In the genomic region with DNA sequence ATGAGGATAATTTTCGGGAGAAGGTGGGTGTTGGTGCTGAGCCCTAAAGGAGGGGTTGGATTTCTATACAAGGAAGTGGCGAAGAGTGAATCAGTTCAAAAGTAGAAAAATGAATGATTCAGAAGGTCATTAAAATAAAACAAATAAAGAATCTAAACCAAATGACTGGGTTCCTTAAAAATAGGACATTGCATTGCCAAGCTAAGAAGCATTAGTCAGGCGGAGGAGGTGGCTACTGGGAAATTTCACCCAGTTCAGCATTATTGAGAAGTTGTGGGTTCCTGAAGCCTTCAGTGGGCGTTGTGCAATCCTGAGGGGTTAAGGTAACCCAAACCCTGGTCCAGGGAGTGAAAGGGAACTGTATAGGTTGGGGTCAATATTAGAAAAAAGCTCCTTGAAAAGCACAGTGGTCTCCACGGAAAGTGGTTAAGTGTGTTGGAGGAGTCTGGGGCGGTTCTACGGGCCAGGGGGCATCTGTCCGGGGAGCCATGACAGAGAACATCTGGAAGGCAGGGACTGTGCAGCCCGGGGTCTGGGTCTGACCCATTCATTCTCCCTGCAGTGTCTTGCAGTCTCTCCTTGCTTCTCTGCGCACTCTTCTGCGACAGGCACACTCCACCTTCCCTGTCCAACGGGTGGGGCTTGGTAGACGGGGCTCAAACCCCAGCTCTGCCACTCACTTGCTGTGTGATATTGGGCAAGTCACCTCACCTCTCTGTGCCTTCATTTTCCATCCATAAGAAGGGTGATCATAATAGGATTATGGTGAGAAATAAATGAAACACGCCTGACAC, we compare ENCODE assay signal across 10 cellular contexts. TPM values are rescaled to one million over a fixed set of nuclear protein-coding genes. Genes with fewer than 3 reads are reported as not detected.
DNase-seq lines count a peak whose midpoint lies in the region; ATAC-seq, FAIRE-seq and TF ChIP-seq lines count a peak whose summit lies in the region.
"Had no signal": no experiment of that assay in that cellular context is flagged by ENCODE, and none has a peak within 500 bp of the region (broad histone marks: within the 10 kb centered on the region; RNA-seq: fewer than 3 reads in every experiment).

No MANE protein-coding gene starts in this region.

- no peaks in the 10 kb centered on the region for H3K9me3 Mint-ChIP-seq in activated CD8-positive, alpha-beta memory T cell treated with anti-CD3 and anti-CD28 coated beads, Interleukin-2, amount 10 ng/mL, durations not matched to agents 7 days and 5 days (ENCODE audit: low read depth)
- H3K9me3 Mint-ChIP-seq: CD4-positive, CD25-positive, alpha-beta regulatory T cell; T-helper 1 cell treated with Interleukin-12 subunit alpha and Interleukin-12 subunit beta and Interleukin-4 antibody, amounts not matched to agents 30 μg/mL and 1 μg/mL, for 36 hours had no signal

- H2AFZ ChIP-seq in HepG2 (ENCODE audit: low read length): no peak overlapping the region

- H3K27ac Mint-ChIP-seq in activated CD8-positive, alpha-beta memory T cell treated with anti-CD3 and anti-CD28 coated beads, Interleukin-2, amount 10 ng/mL, durations not matched to agents 7 days and 5 days: no peak overlapping the region
- H3K27ac Mint-ChIP-seq: T-helper 1 cell treated with Interleukin-12 subunit alpha and Interleukin-12 subunit beta and Interleukin-4 antibody, amounts not matched to agents 30 μg/mL and 1 μg/mL, for 36 hours had no signal

- intact Hi-C loops in ascending aorta (cut with DNase I) (loop anchor here (2.0 to 5.0 kb wide), 3 partner anchors 66 to 104 kb away; no protein-coding TSS in a partner anchor), HepG2 (cut with micrococcal nuclease; ENCODE audit: unreplicated experiment) (no loop called here)

- no peak overlapping the region for H3K4me2 ChIP-seq in HepG2 (ENCODE audit: low read depth, low read length)

- peak overlapping the region; percentile 87 to 93 for H3K27ac ChIP-seq in ascending aorta
- H3K27ac ChIP-seq in HepG2 (ENCODE audit: extremely low read length, insufficient read depth, low read length): no peak overlapping the region
- peak overlapping the region; percentile 61 for H3K27ac ChIP-seq in urinary bladder (ENCODE audit: low read depth)

- in situ Hi-C loops in HepG2 (cut with HindIII; ENCODE audit: extremely low pct_ligation_motif_present, low pct_unique_long_range_greater_than_20kb): no loop called here

- no peaks in the 10 kb centered on the region for H3K36me3 Mint-ChIP-seq in activated CD8-positive, alpha-beta memory T cell treated with anti-CD3 and anti-CD28 coated beads, Interleukin-2, amount 10 ng/mL, durations not matched to agents 7 days and 5 days
- H3K36me3 Mint-ChIP-seq: CD4-positive, CD25-positive, alpha-beta regulatory T cell had no signal

- H3K4me3 ChIP-seq in ascending aorta (no peak overlapping the region), HepG2 (replicated peaks in 1 of 3; ENCODE audit: insufficient read depth in 1 of 3, low read depth in 2 of 3, low read length in 3 of 3) (no peak overlapping the region), urinary bladder (ENCODE audit: low read depth, low read length) (no peak overlapping the region)

- POLR2A ChIA-PET in HepG2 (lab: Yijun Ruan, JAX): interaction anchor here (1.2 to 4.7 kb wide), 10 partner anchors 8 to 61 kb away, joined by 3 to 54 read pairs (median 10); a partner anchor contains a TSS

- no peak for TF ChIP-seq POLR2A in HepG2 (IDR thresholded peaks at IDR 0.05; ENCODE audit: insufficient read depth in 1 of 2, low read depth in 2 of 2, low read length in 2 of 2)

- H3K27me3 ChIP-seq in ascending aorta: no peaks in the 10 kb centered on the region
- no peaks in the 10 kb centered on the region for H3K27me3 ChIP-seq in HepG2 (ENCODE audit: control insufficient read depth in 1 of 2, insufficient read depth in 2 of 2, low read length in 2 of 2)

- TF ChIP-seq RAD21 in HepG2 (CRISPR knock-in tag; IDR thresholded peaks at IDR 0.05): no peak

- BruUV-seq in HepG2 (replicated peaks; lab: Mats Ljungman, UMichigan): no TSS peak

- no peak for TF ChIP-seq CTCF in ascending aorta (IDR thresholded peaks at IDR 0.05)
- no peak for TF ChIP-seq CTCF in HepG2 (CRISPR knock-in tag; IDR thresholded peaks at IDR 0.05)

- H3K27me3 Mint-ChIP-seq in activated CD8-positive, alpha-beta memory T cell treated with anti-CD3 and anti-CD28 coated beads, Interleukin-2, amount 10 ng/mL, durations not matched to agents 7 days and 5 days: no peaks in the 10 kb centered on the region
- H3K27me3 Mint-ChIP-seq: CD4-positive, CD25-positive, alpha-beta regulatory T cell had no signal

- H3K4me3 Mint-ChIP-seq in activated CD8-positive, alpha-beta memory T cell treated with anti-CD3 and anti-CD28 coated beads, Interleukin-2, amount 10 ng/mL, durations not matched to agents 7 days and 5 days: no peak overlapping the region
- H3K4me3 Mint-ChIP-seq: T-helper 1 cell treated with Interleukin-12 subunit alpha and Interleukin-12 subunit beta and Interleukin-4 antibody, amounts not matched to agents 30 μg/mL and 1 μg/mL, for 36 hours had no signal

- CTCF ChIA-PET in activated CD8-positive, alpha-beta memory T cell treated with anti-CD3 and anti-CD28 coated beads, Interleukin-2, amount 10 ng/mL, durations not matched to agents 7 days and 5 days (lab: Charles Lee): interaction anchor here (0.7 to 1.4 kb wide), 3 partner anchors 10 to 84 kb away, joined by 3 to 4 read pairs (median 4); no protein-coding TSS in a partner anchor
- CTCF ChIA-PET in HepG2 (lab: Yijun Ruan, JAX; ENCODE audit: low intra/inter-chr PET ratio, low total read pairs): no interaction called here

- no peaks in the 10 kb centered on the region for H3K79me2 ChIP-seq in HepG2 (ENCODE audit: insufficient read depth, low read length)

- WGBS in HepG2 (ENCODE audit: low lambda C conversion rate): 78% methylated on average over 13 of the region's 14 CpGs
- WGBS in urinary bladder: 71% methylated on average over 14 of the region's 14 CpGs

- peaks cover 16 to 62% of the 10 kb centered on the region in 2 donors for H3K4me1 ChIP-seq in ascending aorta
- peaks cover 93% of the 10 kb centered on the region for H3K4me1 ChIP-seq in HepG2 (ENCODE audit: insufficient read depth, low read length)
- H3K4me1 ChIP-seq in urinary bladder (ENCODE audit: insufficient read depth): no peaks in the 10 kb centered on the region

- no peak for FAIRE-seq in HepG2 (lab: Jason Lieb, UNC)

- H3K36me3 ChIP-seq in ascending aorta (no peaks in the 10 kb centered on the region), HepG2 (replicated peaks in 1 of 2; ENCODE audit: control insufficient read depth in 1 of 2, insufficient read depth in 2 of 2, low read length in 2 of 2) (no peaks in the 10 kb centered on the region), urinary bladder (ENCODE audit: insufficient read depth) (no peaks in the 10 kb centered on the region)

- no peak for DNase-seq in activated CD8-positive, alpha-beta memory T cell treated with anti-CD3 and anti-CD28 coated beads, Interleukin-2, amount 10 ng/mL, durations not matched to agents 7 days and 5 days
- no peak for DNase-seq in activated CD8-positive, alpha-beta memory T cell treated with anti-CD3 and anti-CD28 coated beads, Interleukin-2, amount 50 U/mL, for 48 hours
- DNase-seq in ascending aorta (ENCODE audit: low spot score in 2 of 2): peak in 1 of 2 donors; percentile 92
- no peak for DNase-seq in HepG2 (ENCODE audit: low spot score)
- DNase-seq in NCI-H146 (lab: John Stamatoyannopoulos, UW): no peak
- DNase-seq in putamen (ENCODE audit: low spot score): no peak
- no peak for DNase-seq in stimulated activated CD4-positive, alpha-beta T cell treated with anti-CD3 and anti-CD28 coated beads, Interleukin-12 subunit alpha, Interleukin-12 subunit beta, amount 100 ng/mL, for 4 hours
- DNase-seq: CD4-positive, CD25-positive, alpha-beta regulatory T cell had no signal

- H3K4me1 Mint-ChIP-seq in activated CD8-positive, alpha-beta memory T cell treated with anti-CD3 and anti-CD28 coated beads, Interleukin-2, amount 10 ng/mL, durations not matched to agents 7 days and 5 days: peaks cover 16% of the 10 kb centered on the region

- no peaks in the 10 kb centered on the region for H3K9me3 ChIP-seq in ascending aorta
- H3K9me3 ChIP-seq in HepG2 (ENCODE audit: low read length): no peaks in the 10 kb centered on the region

- no peak overlapping the region for H3K9ac ChIP-seq in HepG2 (ENCODE audit: insufficient read depth, low read depth, low read length)

- ATAC-seq in activated CD8-positive, alpha-beta memory T cell treated with anti-CD3 and anti-CD28 coated beads, Interleukin-2, amount 10 ng/mL, durations not matched to agents 7 days and 5 days: peak; percentile 30
- ATAC-seq in HepG2: no peak

- no peaks in the 10 kb centered on the region for H4K20me1 ChIP-seq in HepG2 (ENCODE audit: insufficient read depth, low read length)

- TF ChIP-seq EP300 in HepG2 (IDR thresholded peaks at IDR 0.05; ENCODE audit: low read depth in 2 of 2, low read length in 2 of 2) (no peak), HepG2 (CRISPR knock-in tag; IDR thresholded peaks at IDR 0.05; ENCODE audit: borderline replicate concordance) (no peak)

RNA-seq across cellular contexts. Expression of a gene that starts 27.6 kb away (rescaled TPM):
- 10 to 100 TPM in 1 of 2 experiments, 1 to 10 TPM in 1; 6.5 to 32.5 TPM for total RNA-seq in activated CD8-positive, alpha-beta memory T cell treated with anti-CD3 and anti-CD28 coated beads, Interleukin-2, amount 10 ng/mL, durations not matched to agents 7 days and 5 days
- total RNA-seq in ascending aorta (3,919 TPM), HepG2 (2016; rRNA removed; fragmentation: Illumina TruSeq; extraction: Trizol) (18.0 and 27.1 TPM in 2 replicates), urinary bladder (76.4 TPM)
- total RNA-seq in HepG2 (2016; cell fraction: cytosol; rRNA removed; fragmentation: Illumina TruSeq; extraction: Trizol; ENCODE audit: low read depth): 7.1 and 7.8 TPM in 2 replicates
- 15.8 and 29.9 TPM in 2 replicates for total RNA-seq in HepG2 (2016; cell fraction: insoluble cytoplasmic fraction; rRNA removed; fragmentation: Illumina TruSeq; extraction: Trizol)
- total RNA-seq in HepG2 (2016; cell fraction: membrane; rRNA removed; fragmentation: Illumina TruSeq; extraction: Trizol): 14.2 and 16.6 TPM in 2 replicates
- 53.7 and 56.5 TPM in 2 replicates for total RNA-seq in HepG2 (2016; cell fraction: nucleus; rRNA removed; fragmentation: Illumina TruSeq; extraction: Trizol)
- polyA plus RNA-seq in HepG2 (2011; rRNA removed) (55.5 and 79.2 TPM in 2 replicates), urinary bladder (822 TPM)
- 59.1 and 69.7 TPM in 2 replicates for polyA plus RNA-seq in HepG2 (2011; cell fraction: cytosol; rRNA removed)
- polyA plus RNA-seq in HepG2 (2011; cell fraction: nucleus; rRNA removed): 85.1 and 113 TPM in 2 replicates
- polyA plus RNA-seq in HepG2 (2012): 48.1 and 56.6 TPM in 2 replicates
- polyA plus RNA-seq in HepG2 (2016; cell fraction: cytosol; fragmentation: Illumina TruSeq; extraction: Trizol; ENCODE audit: low read depth): 4.7 and 6.0 TPM in 2 replicates
- 17.2 and 23.0 TPM in 2 replicates for polyA plus RNA-seq in HepG2 (2016; cell fraction: insoluble cytoplasmic fraction; fragmentation: Illumina TruSeq; extraction: Trizol; ENCODE audit: low read depth)
- polyA plus RNA-seq in HepG2 (2016; cell fraction: membrane; fragmentation: Illumina TruSeq; extraction: Trizol; ENCODE audit: low read depth): 9.3 and 9.4 TPM in 2 replicates
- 63.2 and 85.8 TPM in 2 replicates for polyA plus RNA-seq in HepG2 (2016; cell fraction: nucleus; fragmentation: Illumina TruSeq; extraction: Trizol; ENCODE audit: insufficient read depth, low read depth)
- polyA minus RNA-seq in HepG2 (2011; rRNA and poly(A)+ RNA removed; ENCODE audit: low replicate concordance): 142 and 198 TPM in 2 replicates
- polyA minus RNA-seq in HepG2 (2011; cell fraction: cytosol; rRNA and poly(A)+ RNA removed): 72.5 and 80.5 TPM in 2 replicates
- polyA minus RNA-seq in HepG2 (2011; cell fraction: nucleus; rRNA and poly(A)+ RNA removed): 95.3 and 131 TPM in 2 replicates

RNA-seq across cellular contexts. Expression of a gene that starts 35.4 kb away (rescaled TPM):
- total RNA-seq in activated CD8-positive, alpha-beta memory T cell treated with anti-CD3 and anti-CD28 coated beads, Interleukin-2, amount 10 ng/mL, durations not matched to agents 7 days and 5 days: 10 to 100 TPM; 30.9 to 34.7 TPM
- 184 TPM for total RNA-seq in ascending aorta
- total RNA-seq in HepG2 (2016; rRNA removed; fragmentation: Illumina TruSeq; extraction: Trizol): 56.6 and 78.5 TPM in 2 replicates
- total RNA-seq in HepG2 (2016; cell fraction: cytosol; rRNA removed; fragmentation: Illumina TruSeq; extraction: Trizol; ENCODE audit: low read depth): 56.7 and 59.9 TPM in 2 replicates
- 51.2 and 75.8 TPM in 2 replicates for total RNA-seq in HepG2 (2016; cell fraction: insoluble cytoplasmic fraction; rRNA removed; fragmentation: Illumina TruSeq; extraction: Trizol)
- 144 and 156 TPM in 2 replicates for total RNA-seq in HepG2 (2016; cell fraction: membrane; rRNA removed; fragmentation: Illumina TruSeq; extraction: Trizol)
- total RNA-seq in HepG2 (2016; cell fraction: nucleus; rRNA removed; fragmentation: Illumina TruSeq; extraction: Trizol): 57.0 and 67.0 TPM in 2 replicates
- 184 and 205 TPM in 2 replicates for polyA plus RNA-seq in HepG2 (2011; rRNA removed)
- 216 and 224 TPM in 2 replicates for polyA plus RNA-seq in HepG2 (2011; cell fraction: cytosol; rRNA removed)
- polyA plus RNA-seq in HepG2 (2011; cell fraction: nucleus; rRNA removed): 121 and 137 TPM in 2 replicates
- polyA plus RNA-seq in HepG2 (2012): 145 and 175 TPM in 2 replicates
- polyA plus RNA-seq in HepG2 (2016; cell fraction: cytosol; fragmentation: Illumina TruSeq; extraction: Trizol; ENCODE audit: low read depth): 87.6 and 105 TPM in 2 replicates
- polyA plus RNA-seq in HepG2 (2016; cell fraction: insoluble cytoplasmic fraction; fragmentation: Illumina TruSeq; extraction: Trizol; ENCODE audit: low read depth): 71.8 and 81.7 TPM in 2 replicates
- polyA plus RNA-seq in HepG2 (2016; cell fraction: membrane; fragmentation: Illumina TruSeq; extraction: Trizol; ENCODE audit: low read depth): 183 and 185 TPM in 2 replicates
- polyA plus RNA-seq in HepG2 (2016; cell fraction: nucleus; fragmentation: Illumina TruSeq; extraction: Trizol; ENCODE audit: insufficient read depth, low read depth): 94.6 and 95.4 TPM in 2 replicates
- polyA minus RNA-seq in HepG2 (2011; rRNA and poly(A)+ RNA removed; ENCODE audit: low replicate concordance): 179 and 302 TPM in 2 replicates
- 60.3 and 74.0 TPM in 2 replicates for polyA minus RNA-seq in HepG2 (2011; cell fraction: cytosol; rRNA and poly(A)+ RNA removed)
- polyA minus RNA-seq in HepG2 (2011; cell fraction: nucleus; rRNA and poly(A)+ RNA removed): 85.1 and 89.6 TPM in 2 replicates
- total RNA-seq in urinary bladder: 68.5 TPM
- 103 TPM for polyA plus RNA-seq in urinary bladder

Comparison
In these comparisons a context has a peak if more than half of its experiments do, and no peak if none do; other contexts are left out.
1. RNA of a gene that starts 27.6 kb away (total RNA-seq): 3,919 TPM in ascending aorta (single experiment); 76.4 TPM in urinary bladder (single experiment), 6.5 to 32.5 TPM in activated CD8-positive, alpha-beta memory T cell treated with anti-CD3 and anti-CD28 coated beads, Interleukin-2, amount 10 ng/mL, durations not matched to agents 7 days and 5 days and 7.1 to 56.5 TPM in HepG2; every median in the first group is over 10 times any median in the second.